ENCODE assay signal across 20 cellular contexts in the genomic region with DNA sequence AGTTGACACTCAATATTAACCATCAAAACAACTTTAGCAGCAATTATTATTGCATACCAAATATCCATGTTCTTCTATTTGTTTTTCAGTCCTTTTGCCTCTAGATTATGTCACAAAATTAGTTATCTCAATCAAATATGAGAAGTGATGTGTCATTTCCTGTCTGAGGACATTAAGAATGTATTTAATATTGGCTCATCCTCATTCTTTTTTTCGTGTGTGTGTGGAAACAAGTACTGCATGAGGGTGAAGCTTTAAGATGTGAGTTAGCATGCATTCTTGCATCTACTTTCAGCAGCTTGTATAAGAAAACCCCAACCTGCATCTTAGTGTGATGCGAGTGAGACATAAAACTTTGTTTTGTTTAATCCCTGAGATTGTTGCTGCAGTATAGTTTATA.
"Had no signal": no experiment of that assay in that cellular context is flagged by ENCODE, and none has a peak within 500 bp of the region (broad histone marks: within the 10 kb centered on the region; RNA-seq: fewer than 3 reads in every experiment).

No MANE protein-coding gene starts in this region.

- H3K9me3 ChIP-seq: right lobe of liver, thoracic aorta, vagina had no signal

- FAIRE-seq: frontal cortex had no signal

- ATAC-seq: activated naive CD4-positive, alpha-beta T cell treated with anti-CD3 and anti-CD28 coated beads, Interleukin-2, amount 50 U/mL, for 72 hours; activated T-helper 17 cell treated with anti-CD3 and anti-CD28 coated beads, Interleukin-2, amount 50 U/mL, for 72 hours; left cardiac atrium; right lobe of liver; stimulated activated naive B cell treated with anti-CD40 and anti-IgM and Interleukin-4, amounts not matched to agents 10 μg/mL and 1 μg/mL and 100 μg/mL, for 72 hours had no signal

- DNase-seq: activated T-cell treated with anti-CD3 and anti-CD28 coated beads, Interleukin-2, amount 50 U/mL, for 24 hours; aorta; endodermal cell; glutamatergic neuron; islet precursor cell; left cardiac atrium; right lobe of liver; stimulated activated CD4-positive, alpha-beta T cell treated with anti-CD3 and anti-CD28 coated beads, Interleukin-15, amount 100 ng/mL, for 24 hours; stimulated activated CD8-positive, alpha-beta memory T cell treated with anti-CD3 and anti-CD28 coated beads, Interleukin-4, amount 100 ng/mL, for 48 hours; stimulated activated naive B cell treated with anti-CD40 and anti-IgM and Interleukin-4, amounts not matched to agents 10 μg/mL and 1 μg/mL and 100 μg/mL, for 72 hours; T-helper 9 cell had no signal

- H3K27me3 ChIP-seq: right lobe of liver, vagina had no signal

- H3K4me1 ChIP-seq: parathyroid adenoma, right lobe of liver, vagina had no signal

- H3K36me3 ChIP-seq: right lobe of liver, thoracic aorta, vagina had no signal

- H3K27ac ChIP-seq: coronary artery, epithelial cell of prostate, parathyroid adenoma, right lobe of liver, thoracic aorta, vagina had no signal

- H3K4me3 ChIP-seq: coronary artery, right lobe of liver, smooth muscle cell, thoracic aorta, vagina had no signal
